Comparison of ENCODE assay signal across 8 cellular contexts in the genomic region with DNA sequence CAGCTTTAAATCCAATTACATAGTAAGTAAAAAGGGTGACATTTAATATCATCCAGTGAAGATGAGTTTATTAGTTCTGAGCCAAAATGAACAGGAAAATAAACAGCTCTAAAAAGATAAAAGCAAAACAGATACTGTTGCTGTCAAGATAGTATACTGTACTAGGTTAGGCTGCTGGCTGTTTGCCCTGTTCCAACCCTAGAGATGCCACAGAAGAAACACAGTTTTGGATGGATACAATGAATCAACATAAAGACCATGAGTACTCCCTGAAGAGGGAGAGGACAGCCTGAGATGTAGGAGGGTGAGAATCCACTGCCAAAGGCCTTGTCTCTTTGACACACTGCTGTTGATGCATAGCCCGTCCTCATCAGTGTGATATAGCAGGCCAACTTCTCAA.
"Had no signal": no experiment of that assay in that cellular context is flagged by ENCODE, and none has a peak within 500 bp of the region (broad histone marks: within the 10 kb centered on the region; RNA-seq: fewer than 3 reads in every experiment).

No MANE protein-coding gene starts in this region.

- H3K4me3 ChIP-seq: GM23338, K562 had no signal

- DNase-seq: H9, HCEC 1CT, IMR-90 had no signal

- FAIRE-seq: H1, H54, HTR-8/SVneo, K562 had no signal

- H2AFZ ChIP-seq: GM23338 had no signal

- H3K4me1 Mint-ChIP-seq: GM23338, H9 had no signal

- H3K4me2 ChIP-seq: GM23338 had no signal

- H3K4me3 Mint-ChIP-seq: GM23338, H9 had no signal

- H3K27ac Mint-ChIP-seq: GM23338 had no signal

- ATAC-seq: GM23338, K562 had no signal
